In genomic region chr2:203565076-203565475, GRCh38 we compare ENCODE assay signal across 24 cellular contexts.
"Had no signal": no experiment of that assay in that cellular context is flagged by ENCODE, and none has a peak within 500 bp of the region (broad histone marks: within the 10 kb centered on the region; RNA-seq: fewer than 3 reads in every experiment).

No MANE protein-coding gene starts in this region.

- H3K36me3 ChIP-seq: colonic mucosa, ovary, suprapubic skin, transverse colon, upper lobe of right lung, vagina had no signal

- H3K27me3 ChIP-seq: colonic mucosa, ovary, suprapubic skin, transverse colon, upper lobe of right lung, vagina had no signal

- FAIRE-seq: frontal cortex, keratinocyte, small intestine had no signal

- ATAC-seq: esophagus mucosa; natural killer cell; psoas muscle; right cardiac atrium; stimulated activated naive B cell treated with anti-CD40 and anti-IgM and Interleukin-4, amounts not matched to agents 10 μg/mL and 1 μg/mL and 100 μg/mL, for 72 hours; upper lobe of right lung had no signal

- H3K27ac ChIP-seq: colonic mucosa, epithelial cell of prostate, ovary, psoas muscle, suprapubic skin, transverse colon, upper lobe of right lung, vagina had no signal

- H3K4me3 ChIP-seq: colonic mucosa, lung, ovary, psoas muscle, suprapubic skin, transverse colon, upper lobe of right lung, vagina had no signal

- DNase-seq: colonic mucosa; effector CD8-positive, alpha-beta T cell; endodermal cell; hypothalamus; immature natural killer cell; natural killer cell; occipital lobe; ovary; posterior cingulate gyrus; psoas muscle; right cardiac atrium; small intestine; stimulated activated CD4-positive, alpha-beta T cell treated with anti-CD3 and anti-CD28 coated beads, Interleukin-15, amount 100 ng/mL, for 24 hours; stimulated activated CD4-positive, alpha-beta T cell treated with anti-CD3 and anti-CD28 coated beads, Interleukin-2, amount 100 ng/mL, for 48 hours; stimulated activated naive B cell treated with anti-CD40 and anti-IgM and Interleukin-4, amounts not matched to agents 10 μg/mL and 1 μg/mL and 100 μg/mL, for 72 hours; transverse colon; upper lobe of right lung had no signal
